1 cellular context compared by ENCODE assay signal in genomic region chr5:1797109-1797800, GRCh38.
TF ChIP-seq lines count a peak whose summit lies in the region.

No MANE protein-coding gene starts in this region.

TF ChIP-seq in K562, 482 proteins besides CTCF, POLR2A, EP300 and RAD21:
- TF ChIP-seq BMI1 (IDR thresholded peaks at IDR 0.05; ENCODE audit: low read length), result no peak
- TF ChIP-seq POLR2AphosphoS5 (IDR thresholded peaks at IDR 0.05; ENCODE audit: control insufficient read depth, insufficient read depth, low read depth, low read length), result 0 out of 2 replicates have a peak, but pooled peaks have one; percentile 5
- peak; percentile 50; the same call in 1 of the 2 replicates for TF ChIP-seq ZNF263 (CRISPR knock-in tag; IDR thresholded peaks at IDR 0.05; ENCODE audit: borderline replicate concordance)
TF ChIP-seq in K562: peak in this region for 2.
